In the genomic region with DNA sequence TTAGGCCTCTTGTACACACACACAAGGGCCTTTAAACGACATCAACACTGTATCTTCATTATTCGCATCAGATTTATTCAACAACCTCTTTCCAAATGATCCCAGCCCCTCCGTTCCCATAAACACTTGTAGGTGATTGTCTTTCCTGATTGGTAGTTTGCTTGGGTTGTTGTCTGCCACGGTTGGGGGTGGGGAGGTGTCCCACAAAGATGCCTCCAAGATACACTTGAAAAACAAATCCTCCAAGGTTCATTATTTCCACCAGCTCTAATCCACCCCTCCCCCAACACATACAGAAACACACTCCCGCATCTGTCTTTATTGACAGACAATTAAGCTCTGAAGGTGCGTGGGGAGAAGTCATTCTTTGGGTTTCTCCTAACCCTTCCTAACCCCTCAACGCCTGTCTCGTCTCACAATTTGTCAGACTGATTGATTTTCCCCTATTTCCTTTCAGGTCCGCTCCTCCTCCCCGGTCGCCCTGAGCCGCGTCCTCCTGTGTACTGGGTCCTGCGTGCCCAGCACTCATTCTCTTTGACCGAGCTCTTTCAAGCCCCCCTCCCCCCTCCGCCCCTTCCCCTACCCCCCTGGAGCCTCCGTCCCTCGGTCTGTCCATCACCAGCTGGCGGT, we compare ENCODE assay signal across 8 cellular contexts. TPM values are rescaled to one million over a fixed set of nuclear protein-coding genes. Genes with fewer than 3 reads are reported as not detected.
DNase-seq lines count a peak whose midpoint lies in the region; ATAC-seq and TF ChIP-seq lines count a peak whose summit lies in the region.

No MANE protein-coding gene starts in this region.

- H3K27ac Mint-ChIP-seq in Caco-2 (ENCODE audit: unreplicated experiment), result peak overlapping the region; percentile 37
- peak overlapping the region; percentile 17 for H3K27ac Mint-ChIP-seq in neural crest cell (ENCODE audit: unreplicated experiment)

- H3K4me3 Mint-ChIP-seq in Caco-2 (ENCODE audit: unreplicated experiment), result peak overlapping the region; percentile 91
- H3K4me3 Mint-ChIP-seq in neural crest cell, result peak overlapping the region; percentile 95

- no peak for DNase-seq in Caco-2
- DNase-seq in LHCN-M2 (ENCODE audit: low read depth), result peak; percentile 26
- peak; percentile 35 for DNase-seq in activated T-cell treated with anti-CD3 and anti-CD28 coated beads, Interleukin-2, amount 50 U/mL, for 1 hour
- DNase-seq in fibroblast of pulmonary artery (ENCODE audit: low read depth), result peak; percentile 18
- DNase-seq in neural crest cell (ENCODE audit: low read depth, low spot score), result peak; percentile 4
- DNase-seq in posterior cingulate gyrus, result no peak
- no peak for DNase-seq in mucosa of gallbladder (ENCODE audit: low spot score)

- intact Hi-C loops in Caco-2 (cut with micrococcal nuclease; ENCODE audit: unreplicated experiment) (no loop called here), posterior cingulate gyrus (cut with DNase I) (loop anchor here (2.0 to 10.0 kb wide), 2 partner anchors 76 to 318 kb away; a partner anchor contains a TSS)

- H3K27me3 Mint-ChIP-seq in Caco-2 (ENCODE audit: insufficient read depth, unreplicated experiment), result no peaks in the 10 kb centered on the region
- no peaks in the 10 kb centered on the region for H3K27me3 Mint-ChIP-seq in neural crest cell (ENCODE audit: low read depth)

- no peak for ATAC-seq in HG03135 (IDR thresholded peaks at IDR 0.05; ENCODE audit: unreplicated experiment)

- no peaks in the 10 kb centered on the region for H3K27me3 ChIP-seq in Caco-2 (replicated peaks; ENCODE audit: control insufficient read depth, insufficient read depth, low read length)

- POLR2A ChIA-PET in Caco-2 (lab: Charles Lee), result no interaction called here

- H3K36me3 ChIP-seq in Caco-2 (ENCODE audit: control insufficient read depth, insufficient read depth, low read length), result no peaks in the 10 kb centered on the region

- no TSS peak for BruUV-seq in Caco-2 (replicated peaks; lab: Mats Ljungman, UMichigan)

- H3K4me1 ChIP-seq in Caco-2, result peaks cover 22% of the 10 kb centered on the region

- H3K9me3 Mint-ChIP-seq in Caco-2 (ENCODE audit: unreplicated experiment) (no peaks in the 10 kb centered on the region), neural crest cell (no peaks in the 10 kb centered on the region)

- H3K4me1 Mint-ChIP-seq in Caco-2 (ENCODE audit: low read depth, unreplicated experiment) (peaks cover 42% of the 10 kb centered on the region), neural crest cell (peaks cover 43% of the 10 kb centered on the region)

- CTCF ChIA-PET in Caco-2 (lab: Charles Lee), result interaction anchor here (1.1 kb wide), 1 partner anchor 24 kb away, joined by 8 read pairs; no protein-coding TSS in a partner anchor

- TF ChIP-seq CTCF in Caco-2 (IDR thresholded peaks at IDR 0.05; ENCODE audit: insufficient read depth in 1 of 2, low read depth in 1 of 2, low read length in 1 of 2, severe bottlenecking in 1 of 2, unreplicated experiment in 1 of 2) (no peak), fibroblast of pulmonary artery (IDR thresholded peaks at IDR 0.05; ENCODE audit: low read length, missing control alignments) (no peak), neural crest cell (conservative IDR thresholded peaks at IDR 0.05) (no peak)

- peak overlapping the region; percentile 88 for H3K4me3 ChIP-seq in Caco-2 (ENCODE audit: low read depth, low read length)
- H3K4me3 ChIP-seq in fibroblast of pulmonary artery (replicated peaks; ENCODE audit: low read depth, low read length), result peak overlapping the region; percentile 89

- H3K9me3 ChIP-seq in Caco-2, result no peaks in the 10 kb centered on the region

- H3K36me3 Mint-ChIP-seq in Caco-2 (ENCODE audit: insufficient read depth, unreplicated experiment) (peaks cover 33% of the 10 kb centered on the region), neural crest cell (ENCODE audit: low read depth) (no peaks in the 10 kb centered on the region)

RNA-seq across cellular contexts. Expression of a gene that starts 1.4 kb away (rescaled TPM):
- 58.6 and 62.9 TPM in 2 replicates for total RNA-seq in Caco-2 (2022)
- total RNA-seq in LHCN-M2 (2014; rRNA removed), result 29.2 and 34.6 TPM in 2 replicates
- polyA plus RNA-seq in LHCN-M2 (2012), result 33.0 TPM
- 65.5 and 67.9 TPM in 2 replicates for total RNA-seq in neural crest cell
- total RNA-seq in mucosa of gallbladder, result 63.8 TPM

Comparison
In these comparisons a context has a peak if more than half of its experiments do, and no peak if none do; other contexts are left out.
1. DNase-seq: peak in LHCN-M2 (single experiment), activated T-cell treated with anti-CD3 and anti-CD28 coated beads, Interleukin-2, amount 50 U/mL, for 1 hour (single experiment), fibroblast of pulmonary artery (single experiment) and neural crest cell (single experiment); none in Caco-2 (0 of 2), posterior cingulate gyrus (0 of 10) and mucosa of gallbladder (single experiment).